9 cellular contexts compared by ENCODE assay signal in genomic region chr5:23977996-23978395, GRCh38.
A peak's percentile ranks its signal among the peaks of the same experiment; 100 is the strongest.
DNase-seq lines count a peak whose midpoint lies in the region; ATAC-seq and TF ChIP-seq lines count a peak whose summit lies in the region.
"Had no signal": no experiment of that assay in that cellular context is flagged by ENCODE, and none has a peak within 500 bp of the region (broad histone marks: within the 10 kb centered on the region; RNA-seq: fewer than 3 reads in every experiment).

No MANE protein-coding gene starts in this region.

- H3K4me3 Mint-ChIP-seq in Caco-2 (ENCODE audit: unreplicated experiment) (no peak overlapping the region), glutamatergic neuron (ENCODE audit: unreplicated experiment) (no peak overlapping the region)

- H3K27me3 ChIP-seq in Caco-2 (replicated peaks; ENCODE audit: control insufficient read depth, insufficient read depth, low read length), result no peaks in the 10 kb centered on the region
- H3K27me3 ChIP-seq in RWPE2 (ENCODE audit: insufficient read depth, poor library complexity, severe bottlenecking), result no peaks in the 10 kb centered on the region
- H3K27me3 ChIP-seq in spleen (replicated peaks in 1 of 7), result no peaks in the 10 kb centered on the region

- H3K27ac Mint-ChIP-seq in Caco-2 (ENCODE audit: unreplicated experiment) (no peak overlapping the region), glutamatergic neuron (ENCODE audit: unreplicated experiment) (no peak overlapping the region)

- H3K4me3 ChIP-seq in Caco-2 (ENCODE audit: low read depth, low read length) (no peak overlapping the region), RWPE2 (ENCODE audit: severe bottlenecking) (no peak overlapping the region), spleen (no peak overlapping the region)

- H3K4me1 Mint-ChIP-seq in Caco-2 (ENCODE audit: low read depth, unreplicated experiment) (no peaks in the 10 kb centered on the region), glutamatergic neuron (ENCODE audit: low read depth, unreplicated experiment) (no peaks in the 10 kb centered on the region)

- peak in 1 of 2 experiments; percentile 58 for DNase-seq in Caco-2
- no peak for DNase-seq in RWPE2 (ENCODE audit: low spot score)
- DNase-seq in glutamatergic neuron, result no peak
- no peak for DNase-seq in spleen
- DNase-seq in COLO829 (ENCODE audit: low spot score), result no peak
- no peak for DNase-seq in foreskin melanocyte
- DNase-seq: effector CD4-positive, alpha-beta T cell; NCI-H510A treated with DMSO at 0.1 percent for 48 hours had no signal

- POLR2A ChIA-PET in Caco-2 (lab: Charles Lee), result no interaction called here

- CTCF ChIA-PET in Caco-2 (lab: Charles Lee), result no interaction called here

- H3K9me3 Mint-ChIP-seq in Caco-2 (ENCODE audit: unreplicated experiment), result peaks cover 22% of the 10 kb centered on the region
- peaks cover 5% of the 10 kb centered on the region for H3K9me3 Mint-ChIP-seq in glutamatergic neuron (ENCODE audit: unreplicated experiment)

- H3K4me1 ChIP-seq in Caco-2, result no peaks in the 10 kb centered on the region
- H3K4me1 ChIP-seq in RWPE2 (ENCODE audit: insufficient read depth, poor library complexity, severe bottlenecking), result no peaks in the 10 kb centered on the region
- no peaks in the 10 kb centered on the region for H3K4me1 ChIP-seq in spleen

- intact Hi-C loops in Caco-2 (cut with micrococcal nuclease; ENCODE audit: unreplicated experiment), result loop anchor here (1.0 kb wide), 1 partner anchor 132 kb away; no protein-coding TSS in a partner anchor
- intact Hi-C loops in spleen (cut with DNase I; ENCODE audit: low total_unique reads), result no loop called here

- no TSS peak for BruUV-seq in Caco-2 (replicated peaks; lab: Mats Ljungman, UMichigan)

- H3K36me3 Mint-ChIP-seq in Caco-2 (ENCODE audit: insufficient read depth, unreplicated experiment) (no peaks in the 10 kb centered on the region), glutamatergic neuron (ENCODE audit: unreplicated experiment) (peaks cover 22% of the 10 kb centered on the region)

- ATAC-seq in RWPE2 (ENCODE audit: low read depth), result no peak

- H3K27me3 Mint-ChIP-seq in Caco-2 (ENCODE audit: insufficient read depth, unreplicated experiment) (no peaks in the 10 kb centered on the region), glutamatergic neuron (ENCODE audit: unreplicated experiment) (peaks cover 1% of the 10 kb centered on the region)

- H3K27ac ChIP-seq in RWPE2 (ENCODE audit: poor library complexity, severe bottlenecking) (no peak overlapping the region), spleen (no peak overlapping the region)

- 67 to 74% (median 72%) methylated on average over 4 of the region's 4 CpGs for WGBS in spleen, 5 donors

- H3K9me3 ChIP-seq in Caco-2 (no peaks in the 10 kb centered on the region; the same call in 1 of the 2 replicates), RWPE2 (ENCODE audit: severe bottlenecking) (peaks cover 16% of the 10 kb centered on the region), spleen (peaks cover 0 to 50% (median 36%) of the 10 kb centered on the region in 8 donors)

- H3K36me3 ChIP-seq in Caco-2 (ENCODE audit: control insufficient read depth, insufficient read depth, low read length), result no peaks in the 10 kb centered on the region
- no peaks in the 10 kb centered on the region for H3K36me3 ChIP-seq in RWPE2 (ENCODE audit: low read depth)
- no peaks in the 10 kb centered on the region for H3K36me3 ChIP-seq in spleen

- TF ChIP-seq CTCF in Caco-2 (IDR thresholded peaks at IDR 0.05; ENCODE audit: insufficient read depth in 1 of 2, low read depth in 1 of 2, low read length in 1 of 2, severe bottlenecking in 1 of 2, unreplicated experiment in 1 of 2), result peak; percentile 19 to 29
- peak; percentile 34; the same call in 1 of the 2 replicates for TF ChIP-seq CTCF in GM12874 (IDR thresholded peaks at IDR 0.05; ENCODE audit: insufficient read depth, low read depth, low read length)
- peak; percentile 15 for TF ChIP-seq CTCF in RWPE2 (IDR thresholded peaks at IDR 0.05; ENCODE audit: poor library complexity, severe bottlenecking)
- peak; percentile 49 for TF ChIP-seq CTCF in glutamatergic neuron (IDR thresholded peaks at IDR 0.05; ENCODE audit: partially characterized antibody, unreplicated experiment)
- TF ChIP-seq CTCF in spleen (IDR thresholded peaks at IDR 0.05 in 8 of 11, conservative IDR thresholded peaks at IDR 0.05 in 3 of 11), result peak in 1 of 11 experiments; percentile 7

- TF ChIP-seq POLR2A in spleen (IDR thresholded peaks at IDR 0.05), result no peak
